ENCODE assay signal across 8 cellular contexts in genomic region chr20:29324516-29325303, GRCh38.
A peak's percentile ranks its signal among the peaks of the same experiment; 100 is the strongest.
DNase-seq lines count a peak whose midpoint lies in the region; ATAC-seq and TF ChIP-seq lines count a peak whose summit lies in the region.
"Not testable (repeated sequence)": the region's sequence is repeated elsewhere in the genome, so short reads cannot be mapped to it uniquely, and the experiment has no call there.

No MANE protein-coding gene starts in this region.

- not testable (repeated sequence) for H3K4me1 Mint-ChIP-seq in T-helper 1 cell treated with Interleukin-12 subunit alpha and Interleukin-12 subunit beta and Interleukin-4 antibody, amounts not matched to agents 30 μg/mL and 1 μg/mL, for 36 hours (ENCODE audit: low read depth); activated T-helper 17 cell treated with anti-CD3 and anti-CD28 coated beads, Interleukin-2, amount 50 U/mL, for 72 hours
- H3K4me1 Mint-ChIP-seq in activated CD4-positive, alpha-beta T cell treated with anti-CD3 and anti-CD28 coated beads, Interleukin-2, amount 10 ng/mL, durations not matched to agents 24 days and 14 days = peaks cover 13% of the 10 kb centered on the region
- H3K4me1 Mint-ChIP-seq in central memory CD8-positive, alpha-beta T cell = peaks cover 10% of the 10 kb centered on the region

- not testable (repeated sequence) for H3K27me3 ChIP-seq in Panc1 (ENCODE audit: control insufficient read depth, insufficient read depth, low read length); osteoblast (ENCODE audit: insufficient read depth, low read length)

- TF ChIP-seq CTCF in GM13977 (IDR thresholded peaks at IDR 0.05; ENCODE audit: extremely low read depth, insufficient read depth, missing control alignments); Panc1 (IDR thresholded peaks at IDR 0.05); osteoblast (IDR thresholded peaks at IDR 0.05; ENCODE audit: extremely low read depth, low read depth, low read length): not testable (repeated sequence)

- not testable (repeated sequence) for H3K4me2 ChIP-seq in osteoblast (ENCODE audit: insufficient read depth, low read length)

- H3K9me3 ChIP-seq in Panc1 (ENCODE audit: control insufficient read depth, insufficient read depth, low read depth, low read length); osteoblast (ENCODE audit: low read depth, low read length): not testable (repeated sequence)

- H3K27ac ChIP-seq in Panc1 (ENCODE audit: low read length); osteoblast (ENCODE audit: low read depth, low read length): not testable (repeated sequence)

- BruUV-seq in Panc1 (replicated peaks; lab: Mats Ljungman, UMichigan) = not testable (repeated sequence)

- H3K27ac Mint-ChIP-seq in T-helper 1 cell treated with Interleukin-12 subunit alpha and Interleukin-12 subunit beta and Interleukin-4 antibody, amounts not matched to agents 30 μg/mL and 1 μg/mL, for 36 hours; activated CD4-positive, alpha-beta T cell treated with anti-CD3 and anti-CD28 coated beads, Interleukin-2, amount 10 ng/mL, durations not matched to agents 24 days and 14 days; activated T-helper 17 cell treated with anti-CD3 and anti-CD28 coated beads, Interleukin-2, amount 50 U/mL, for 72 hours; central memory CD8-positive, alpha-beta T cell (ENCODE audit: low read depth): not testable (repeated sequence)

- peak; percentile 26; the same call in 1 of the 2 replicates for ATAC-seq in Panc1
- not testable (repeated sequence) for ATAC-seq in activated T-helper 17 cell treated with anti-CD3 and anti-CD28 coated beads, Interleukin-2, amount 50 U/mL, for 72 hours (replicated peaks); central memory CD8-positive, alpha-beta T cell (replicated peaks; ENCODE audit: extremely low read depth, poor library complexity, severe bottlenecking); left lobe of liver

- DNase-seq in GM13977 (ENCODE audit: low spot score) (peak; percentile 5), left lobe of liver (ENCODE audit: low spot score) (peak; percentile 30), osteoblast (ENCODE audit: insufficient read length, low spot score, missing footprints) (peak; percentile 61)
- not testable (repeated sequence) for DNase-seq in Panc1 (ENCODE audit: low read depth, low spot score); central memory CD8-positive, alpha-beta T cell (ENCODE audit: low spot score in 2 of 2)
- DNase-seq in activated CD4-positive, alpha-beta T cell treated with anti-CD3 and anti-CD28 coated beads, Interleukin-2, amount 10 ng/mL, durations not matched to agents 24 days and 14 days = peak; percentile 62

- peaks cover 36% of the 10 kb centered on the region for H3K27me3 Mint-ChIP-seq in T-helper 1 cell treated with Interleukin-12 subunit alpha and Interleukin-12 subunit beta and Interleukin-4 antibody, amounts not matched to agents 30 μg/mL and 1 μg/mL, for 36 hours (ENCODE audit: low read depth)
- peaks cover 18% of the 10 kb centered on the region for H3K27me3 Mint-ChIP-seq in activated CD4-positive, alpha-beta T cell treated with anti-CD3 and anti-CD28 coated beads, Interleukin-2, amount 10 ng/mL, durations not matched to agents 24 days and 14 days
- not testable (repeated sequence) for H3K27me3 Mint-ChIP-seq in activated T-helper 17 cell treated with anti-CD3 and anti-CD28 coated beads, Interleukin-2, amount 50 U/mL, for 72 hours
- H3K27me3 Mint-ChIP-seq in central memory CD8-positive, alpha-beta T cell = peaks cover 12% of the 10 kb centered on the region

- H3K4me1 ChIP-seq in Panc1 (ENCODE audit: control insufficient read depth, insufficient read depth, low read length); osteoblast (ENCODE audit: insufficient read depth, low read length): not testable (repeated sequence)

- POLR2A ChIA-PET in Panc1 (lab: Charles Lee) = not testable (repeated sequence)

- H2AFZ ChIP-seq in osteoblast (ENCODE audit: low read length) = not testable (repeated sequence)

- H3K79me2 ChIP-seq in osteoblast (ENCODE audit: insufficient read depth, low read length) = not testable (repeated sequence)

- in situ Hi-C loops in GM13977 (cut with MboI; ENCODE audit: low pct_unique_long_range_greater_than_20kb, low sequenced_read_pairs, unreplicated experiment); Panc1 (cut with HindIII; ENCODE audit: low pct_unique_long_range_greater_than_20kb, low sequenced_read_pairs): not testable (repeated sequence)

- not testable (repeated sequence) for H3K36me3 Mint-ChIP-seq in T-helper 1 cell treated with Interleukin-12 subunit alpha and Interleukin-12 subunit beta and Interleukin-4 antibody, amounts not matched to agents 30 μg/mL and 1 μg/mL, for 36 hours (ENCODE audit: low read depth); activated CD4-positive, alpha-beta T cell treated with anti-CD3 and anti-CD28 coated beads, Interleukin-2, amount 10 ng/mL, durations not matched to agents 24 days and 14 days (ENCODE audit: low read depth); activated T-helper 17 cell treated with anti-CD3 and anti-CD28 coated beads, Interleukin-2, amount 50 U/mL, for 72 hours (ENCODE audit: low read depth); central memory CD8-positive, alpha-beta T cell (ENCODE audit: insufficient read depth)

- H3K36me3 ChIP-seq in Panc1 (ENCODE audit: control insufficient read depth, insufficient read depth, low read length); osteoblast (ENCODE audit: insufficient read depth, low read length): not testable (repeated sequence)

- intact Hi-C loops in Panc1 (cut with micrococcal nuclease; ENCODE audit: unreplicated experiment) = loop anchor here (5.0 kb wide), 1 partner anchor 1023 kb away; no protein-coding TSS in a partner anchor
- intact Hi-C loops in activated CD4-positive, alpha-beta T cell treated with anti-CD3 and anti-CD28 coated beads, Interleukin-2, amount 10 ng/mL, durations not matched to agents 24 days and 14 days (cut with micrococcal nuclease) = not testable (repeated sequence)

- H3K4me3 Mint-ChIP-seq in T-helper 1 cell treated with Interleukin-12 subunit alpha and Interleukin-12 subunit beta and Interleukin-4 antibody, amounts not matched to agents 30 μg/mL and 1 μg/mL, for 36 hours = peak overlapping the region; percentile 60
- H3K4me3 Mint-ChIP-seq in activated CD4-positive, alpha-beta T cell treated with anti-CD3 and anti-CD28 coated beads, Interleukin-2, amount 10 ng/mL, durations not matched to agents 24 days and 14 days = peak overlapping the region; percentile 58
- H3K4me3 Mint-ChIP-seq in activated T-helper 17 cell treated with anti-CD3 and anti-CD28 coated beads, Interleukin-2, amount 50 U/mL, for 72 hours = peak overlapping the region; percentile 34
- peak overlapping the region; percentile 51 for H3K4me3 Mint-ChIP-seq in central memory CD8-positive, alpha-beta T cell

- not testable (repeated sequence) for H4K20me1 ChIP-seq in osteoblast (ENCODE audit: insufficient read depth, low read length)

- peaks cover 42% of the 10 kb centered on the region for H3K9me3 Mint-ChIP-seq in T-helper 1 cell treated with Interleukin-12 subunit alpha and Interleukin-12 subunit beta and Interleukin-4 antibody, amounts not matched to agents 30 μg/mL and 1 μg/mL, for 36 hours
- not testable (repeated sequence) for H3K9me3 Mint-ChIP-seq in activated CD4-positive, alpha-beta T cell treated with anti-CD3 and anti-CD28 coated beads, Interleukin-2, amount 10 ng/mL, durations not matched to agents 24 days and 14 days; central memory CD8-positive, alpha-beta T cell
- H3K9me3 Mint-ChIP-seq in activated T-helper 17 cell treated with anti-CD3 and anti-CD28 coated beads, Interleukin-2, amount 50 U/mL, for 72 hours = peaks cover 10% of the 10 kb centered on the region

- CTCF ChIA-PET in Panc1 (lab: Charles Lee) = interaction anchor here (0.6 to 0.7 kb wide), 2 partner anchors 107 to 420 kb away, joined by 3 to 10 read pairs; no protein-coding TSS in a partner anchor

- H3K4me3 ChIP-seq in Panc1 (ENCODE audit: low read depth in 2 of 2, low read length in 2 of 2); osteoblast (ENCODE audit: insufficient read depth, low read length): not testable (repeated sequence)
